In genomic region chr1:1290238-1290731, GRCh38 we compare ENCODE assay signal across 1 cellular context.
TF ChIP-seq lines count a peak whose summit lies in the region.

No MANE protein-coding gene starts in this region.

TF ChIP-seq in K562, 482 proteins besides CTCF, POLR2A, EP300 and RAD21 (continued from another document and continues in another):
- TF ChIP-seq ZNF280A (IDR thresholded peaks at IDR 0.05; ENCODE audit: low read depth, partially characterized antibody) = no peak
- no peak for TF ChIP-seq SMAD1 (IDR thresholded peaks at IDR 0.05; ENCODE audit: low read depth, low read length, partially characterized antibody)
- TF ChIP-seq ZNF146 (CRISPR knock-in tag; IDR thresholded peaks at IDR 0.05; ENCODE audit: unreplicated experiment) = no peak
- no peak for TF ChIP-seq NR3C1 (CRISPR knock-in tag; IDR thresholded peaks at IDR 0.05)
- TF ChIP-seq ZNF655 (CRISPR knock-in tag; IDR thresholded peaks at IDR 0.05) = no peak
- TF ChIP-seq SRSF9 (IDR thresholded peaks at IDR 0.05; ENCODE audit: borderline replicate concordance, low read depth, low read length) = no peak
- TF ChIP-seq MLLT1 (IDR thresholded peaks at IDR 0.05) = no peak
- TF ChIP-seq HNRNPUL1 (IDR thresholded peaks at IDR 0.05; ENCODE audit: low read length) = no peak
- TF ChIP-seq E2F1 (CRISPR knock-in tag; IDR thresholded peaks at IDR 0.05) = no peak
- TF ChIP-seq ELF1 (tag; IDR thresholded peaks at IDR 0.05) = no peak
- TF ChIP-seq ZNF778 (CRISPR knock-in tag; IDR thresholded peaks at IDR 0.05) = no peak
- no peak for TF ChIP-seq PRMT5 (CRISPR knock-in tag; IDR thresholded peaks at IDR 0.05)
- TF ChIP-seq SAFB (IDR thresholded peaks at IDR 0.05; ENCODE audit: borderline replicate concordance, low read depth, low read length) = peak; percentile 92; the same call in 1 of the 2 replicates
- no peak for TF ChIP-seq TRIM28 (IDR thresholded peaks at IDR 0.05)
- TF ChIP-seq STAT5B (CRISPR knock-in tag; IDR thresholded peaks at IDR 0.05) = no peak
- no peak for TF ChIP-seq ZKSCAN3 (CRISPR knock-in tag; IDR thresholded peaks at IDR 0.05)
- no peak for TF ChIP-seq ZNF12 (CRISPR knock-in tag; IDR thresholded peaks at IDR 0.05)
- TF ChIP-seq CCAR2 (IDR thresholded peaks at IDR 0.05; ENCODE audit: low read depth, low read length) = no peak
- TF ChIP-seq NFXL1 (CRISPR knock-in tag; IDR thresholded peaks at IDR 0.05) = no peak
- TF ChIP-seq NCOA4 (IDR thresholded peaks at IDR 0.05; ENCODE audit: partially characterized antibody) = no peak
- TF ChIP-seq RB1 (IDR thresholded peaks at IDR 0.05; ENCODE audit: low read depth) = 0 out of 2 replicates have a peak, but pooled peaks have one; percentile 34
- TF ChIP-seq ZBTB1 (CRISPR knock-in tag; IDR thresholded peaks at IDR 0.05; ENCODE audit: borderline replicate concordance, low read depth) = no peak
- TF ChIP-seq RBBP5 (IDR thresholded peaks at IDR 0.05; ENCODE audit: borderline replicate concordance, insufficient read depth, low read length, poor library complexity, severe bottlenecking) = no peak
- TF ChIP-seq JUND (IDR thresholded peaks at IDR 0.05; ENCODE audit: borderline replicate concordance, low read depth, low read length) = peak; percentile 29; the same call in 1 of the 2 replicates
- TF ChIP-seq JUND (tag; IDR thresholded peaks at IDR 0.05; ENCODE audit: borderline replicate concordance, low read depth, low read length) = no peak
- no peak for TF ChIP-seq ZNF174 (CRISPR knock-in tag; IDR thresholded peaks at IDR 0.05)
- peak; percentile 30; the same call in 1 of the 2 replicates for TF ChIP-seq CTBP1 (IDR thresholded peaks at IDR 0.05; ENCODE audit: borderline replicate concordance)
- no peak for TF ChIP-seq PHF20 (IDR thresholded peaks at IDR 0.05; ENCODE audit: partially characterized antibody)
- TF ChIP-seq TEAD4 (IDR thresholded peaks at IDR 0.05; ENCODE audit: low read length) = no peak
- peak; percentile 77; the same call in 1 of the 2 replicates for TF ChIP-seq TEAD4 (CRISPR knock-in tag; IDR thresholded peaks at IDR 0.05; ENCODE audit: borderline replicate concordance)
- no peak for TF ChIP-seq SIN3A (IDR thresholded peaks at IDR 0.05; ENCODE audit: borderline replicate concordance in 2 of 2, control insufficient read depth in 1 of 2, low read depth in 2 of 2, low read length in 2 of 2)
- no peak for TF ChIP-seq KDM2B (CRISPR knock-in tag; IDR thresholded peaks at IDR 0.05)
- no peak for TF ChIP-seq SOX6 (IDR thresholded peaks at IDR 0.05)
- TF ChIP-seq STAT5A (IDR thresholded peaks at IDR 0.05; ENCODE audit: borderline replicate concordance, low read length) = no peak
- TF ChIP-seq NFIC (IDR thresholded peaks at IDR 0.05) = 0 out of 2 replicates have a peak, but pooled peaks have one; percentile 6
- TF ChIP-seq HMG20B (CRISPR knock-in tag; IDR thresholded peaks at IDR 0.05) = no peak
- TF ChIP-seq RBM15 (IDR thresholded peaks at IDR 0.05; ENCODE audit: insufficient read depth, low read length) = no peak
- TF ChIP-seq MTA2 (IDR thresholded peaks at IDR 0.05; ENCODE audit: low read depth) = no peak
- no peak for TF ChIP-seq PREB (CRISPR knock-in tag; IDR thresholded peaks at IDR 0.05)
- no peak for TF ChIP-seq HINFP (tag; conservative IDR thresholded peaks at IDR 0.05; ENCODE audit: low read depth)
- no peak for TF ChIP-seq POLR2H (tag; IDR thresholded peaks at IDR 0.05; ENCODE audit: low read depth)
- TF ChIP-seq SMARCA5 (IDR thresholded peaks at IDR 0.05) = no peak
- TF ChIP-seq HBP1 (CRISPR knock-in tag; IDR thresholded peaks at IDR 0.05) = no peak
- TF ChIP-seq HEY1 (CRISPR knock-in tag; IDR thresholded peaks at IDR 0.05; ENCODE audit: borderline replicate concordance) = no peak
- no peak for TF ChIP-seq RFX1 (IDR thresholded peaks at IDR 0.05)
- no peak for TF ChIP-seq EZH2 (IDR thresholded peaks at IDR 0.05; ENCODE audit: borderline replicate concordance, low read depth, low read length)
- TF ChIP-seq ZNF398 (CRISPR knock-in tag; IDR thresholded peaks at IDR 0.05) = no peak
- TF ChIP-seq ZNF644 (tag; IDR thresholded peaks at IDR 0.05; ENCODE audit: low read depth) = no peak
- TF ChIP-seq ZNF407 (IDR thresholded peaks at IDR 0.05; ENCODE audit: low read depth) = no peak
